Comparison of ENCODE assay signal across 1 cellular context in the genomic region with DNA sequence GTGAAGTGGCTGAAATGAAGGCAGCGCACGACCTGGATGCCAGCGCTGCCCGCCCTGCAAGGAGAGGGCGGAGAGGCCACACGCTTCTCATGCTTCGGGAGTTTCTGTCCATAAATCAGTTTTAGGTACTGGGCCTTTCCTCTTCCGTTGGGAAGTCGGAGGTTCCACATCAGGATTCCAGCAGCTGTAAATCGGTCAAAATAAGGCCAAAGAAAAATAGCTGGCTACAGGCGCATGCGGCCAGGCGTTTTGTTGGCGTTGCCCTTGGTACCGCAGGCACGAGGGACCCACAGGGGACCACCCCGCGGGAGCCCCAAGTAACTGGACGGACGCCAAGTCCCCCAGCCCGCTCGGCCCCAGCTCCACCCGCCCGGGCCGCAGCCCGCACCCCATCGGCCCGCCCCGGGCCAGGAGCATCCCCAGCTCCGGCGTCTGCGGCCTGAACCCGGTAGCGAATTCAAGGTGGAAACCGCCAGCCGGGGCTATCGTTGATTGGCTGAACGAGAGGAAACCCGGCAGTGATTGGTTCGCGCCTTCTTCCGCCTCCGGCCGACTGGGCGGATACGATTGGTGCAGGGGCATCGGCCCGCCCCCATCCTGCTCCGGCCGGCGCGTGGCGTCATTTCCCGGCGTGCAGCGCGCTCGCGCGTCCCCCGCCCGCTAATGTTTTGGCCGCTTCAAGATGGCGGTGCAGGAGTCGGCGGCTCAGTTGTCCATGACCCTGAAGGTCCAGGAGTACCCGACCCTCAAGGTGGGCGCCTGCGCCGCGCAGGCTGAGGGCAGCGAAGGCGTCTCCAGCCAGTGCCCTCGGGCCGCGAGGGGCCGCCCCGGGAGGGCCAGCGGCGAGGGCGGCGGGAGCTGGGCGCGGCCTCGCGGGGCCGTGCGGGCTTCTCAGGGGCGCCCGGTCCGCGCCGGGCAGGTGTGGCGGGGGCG.
TF ChIP-seq lines count a peak whose summit lies in the region.

A gene (plus strand): TSS at position 660 of the 933 bp plus-strand sequence. CDS start 23 bp downstream, at position 683.

TF ChIP-seq in WTC11, 78 proteins besides CTCF, POLR2A, EP300 and RAD21 (continued from another document):
- TF ChIP-seq, protein P1, sequence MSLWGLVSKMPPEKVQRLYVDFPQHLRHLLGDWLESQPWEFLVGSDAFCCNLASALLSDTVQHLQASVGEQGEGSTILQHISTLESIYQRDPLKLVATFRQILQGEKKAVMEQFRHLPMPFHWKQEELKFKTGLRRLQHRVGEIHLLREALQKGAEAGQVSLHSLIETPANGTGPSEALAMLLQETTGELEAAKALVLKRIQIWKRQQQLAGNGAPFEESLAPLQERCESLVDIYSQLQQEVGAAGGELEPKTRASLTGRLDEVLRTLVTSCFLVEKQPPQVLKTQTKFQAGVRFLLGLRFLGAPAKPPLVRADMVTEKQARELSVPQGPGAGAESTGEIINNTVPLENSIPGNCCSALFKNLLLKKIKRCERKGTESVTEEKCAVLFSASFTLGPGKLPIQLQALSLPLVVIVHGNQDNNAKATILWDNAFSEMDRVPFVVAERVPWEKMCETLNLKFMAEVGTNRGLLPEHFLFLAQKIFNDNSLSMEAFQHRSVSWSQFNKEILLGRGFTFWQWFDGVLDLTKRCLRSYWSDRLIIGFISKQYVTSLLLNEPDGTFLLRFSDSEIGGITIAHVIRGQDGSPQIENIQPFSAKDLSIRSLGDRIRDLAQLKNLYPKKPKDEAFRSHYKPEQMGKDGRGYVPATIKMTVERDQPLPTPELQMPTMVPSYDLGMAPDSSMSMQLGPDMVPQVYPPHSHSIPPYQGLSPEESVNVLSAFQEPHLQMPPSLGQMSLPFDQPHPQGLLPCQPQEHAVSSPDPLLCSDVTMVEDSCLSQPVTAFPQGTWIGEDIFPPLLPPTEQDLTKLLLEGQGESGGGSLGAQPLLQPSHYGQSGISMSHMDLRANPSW (CRISPR knock-in tag; conservative IDR thresholded peaks at IDR 0.05; ENCODE audit: low read depth), result no peak
- TF ChIP-seq, protein P2, sequence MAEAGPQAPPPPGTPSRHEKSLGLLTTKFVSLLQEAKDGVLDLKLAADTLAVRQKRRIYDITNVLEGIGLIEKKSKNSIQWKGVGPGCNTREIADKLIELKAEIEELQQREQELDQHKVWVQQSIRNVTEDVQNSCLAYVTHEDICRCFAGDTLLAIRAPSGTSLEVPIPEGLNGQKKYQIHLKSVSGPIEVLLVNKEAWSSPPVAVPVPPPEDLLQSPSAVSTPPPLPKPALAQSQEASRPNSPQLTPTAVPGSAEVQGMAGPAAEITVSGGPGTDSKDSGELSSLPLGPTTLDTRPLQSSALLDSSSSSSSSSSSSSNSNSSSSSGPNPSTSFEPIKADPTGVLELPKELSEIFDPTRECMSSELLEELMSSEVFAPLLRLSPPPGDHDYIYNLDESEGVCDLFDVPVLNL (CRISPR knock-in tag; IDR thresholded peaks at IDR 0.05; ENCODE audit: borderline replicate concordance, low read depth), result peak; percentile 75; the same call in 1 of the 2 replicates
- TF ChIP-seq PRRX2 (CRISPR knock-in tag; IDR thresholded peaks at IDR 0.05) (no peak), ZNF232 (CRISPR knock-in tag; IDR thresholded peaks at IDR 0.05) (0 out of 2 replicates have a peak, but pooled peaks have one; percentile 32), TEAD1 (CRISPR knock-in tag; IDR thresholded peaks at IDR 0.05) (0 out of 2 replicates have a peak, but pooled peaks have one; percentile 45), CREM (CRISPR knock-in tag; IDR thresholded peaks at IDR 0.05) (peak; percentile 87), ZNF416 (CRISPR knock-in tag; IDR thresholded peaks at IDR 0.05) (0 out of 2 replicates have a peak, but pooled peaks have one; percentile 15), FOXK1 (CRISPR knock-in tag; IDR thresholded peaks at IDR 0.05) (peak; percentile 88; the same call in 1 of the 2 replicates), FOXP1 (CRISPR knock-in tag; IDR thresholded peaks at IDR 0.05; ENCODE audit: borderline replicate concordance) (peak; percentile 52; the same call in 1 of the 2 replicates), MYBL2 (CRISPR knock-in tag; IDR thresholded peaks at IDR 0.05) (peak; percentile 73; the same call in 1 of the 2 replicates), SMAD3 (CRISPR knock-in tag; IDR thresholded peaks at IDR 0.05; ENCODE audit: borderline replicate concordance) (peak; percentile 67; the same call in 1 of the 2 replicates), ZNF396 (CRISPR knock-in tag; IDR thresholded peaks at IDR 0.05; ENCODE audit: borderline replicate concordance) (no peak), ZNF219 (CRISPR knock-in tag; IDR thresholded peaks at IDR 0.05; ENCODE audit: borderline replicate concordance) (peak; percentile 40; the same call in 1 of the 2 replicates), ESRRA (CRISPR knock-in tag; IDR thresholded peaks at IDR 0.05; ENCODE audit: borderline replicate concordance) (0 out of 2 replicates have a peak, but pooled peaks have one; percentile 54), NFYB (CRISPR knock-in tag; conservative IDR thresholded peaks at IDR 0.05; ENCODE audit: low read depth) (peak; percentile 90), KAT7 (CRISPR knock-in tag; IDR thresholded peaks at IDR 0.05; ENCODE audit: borderline replicate concordance) (peak; percentile 54; the same call in 1 of the 2 replicates), SP1 (CRISPR knock-in tag; conservative IDR thresholded peaks at IDR 0.05) (peak; percentile 84), TCF7 (CRISPR knock-in tag; IDR thresholded peaks at IDR 0.05; ENCODE audit: low read depth) (0 out of 2 replicates have a peak, but pooled peaks have one; percentile 67), CBFB (CRISPR knock-in tag; IDR thresholded peaks at IDR 0.05; ENCODE audit: low read depth) (0 out of 2 replicates have a peak, but pooled peaks have one; percentile 58), GABPB1 (CRISPR knock-in tag; IDR thresholded peaks at IDR 0.05) (peak; percentile 85), NR3C1 (CRISPR knock-in tag; conservative IDR thresholded peaks at IDR 0.05; ENCODE audit: low read depth) (no peak)
- TF ChIP-seq, protein P3, sequence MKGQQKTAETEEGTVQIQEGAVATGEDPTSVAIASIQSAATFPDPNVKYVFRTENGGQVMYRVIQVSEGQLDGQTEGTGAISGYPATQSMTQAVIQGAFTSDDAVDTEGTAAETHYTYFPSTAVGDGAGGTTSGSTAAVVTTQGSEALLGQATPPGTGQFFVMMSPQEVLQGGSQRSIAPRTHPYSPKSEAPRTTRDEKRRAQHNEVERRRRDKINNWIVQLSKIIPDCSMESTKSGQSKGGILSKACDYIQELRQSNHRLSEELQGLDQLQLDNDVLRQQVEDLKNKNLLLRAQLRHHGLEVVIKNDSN (CRISPR knock-in tag; IDR thresholded peaks at IDR 0.05), result peak; percentile 44; the same call in 1 of the 2 replicates
- TF ChIP-seq, protein P4, sequence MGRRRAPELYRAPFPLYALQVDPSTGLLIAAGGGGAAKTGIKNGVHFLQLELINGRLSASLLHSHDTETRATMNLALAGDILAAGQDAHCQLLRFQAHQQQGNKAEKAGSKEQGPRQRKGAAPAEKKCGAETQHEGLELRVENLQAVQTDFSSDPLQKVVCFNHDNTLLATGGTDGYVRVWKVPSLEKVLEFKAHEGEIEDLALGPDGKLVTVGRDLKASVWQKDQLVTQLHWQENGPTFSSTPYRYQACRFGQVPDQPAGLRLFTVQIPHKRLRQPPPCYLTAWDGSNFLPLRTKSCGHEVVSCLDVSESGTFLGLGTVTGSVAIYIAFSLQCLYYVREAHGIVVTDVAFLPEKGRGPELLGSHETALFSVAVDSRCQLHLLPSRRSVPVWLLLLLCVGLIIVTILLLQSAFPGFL (CRISPR knock-in tag; IDR thresholded peaks at IDR 0.05; ENCODE audit: borderline replicate concordance), result no peak
- TF ChIP-seq, protein P5, sequence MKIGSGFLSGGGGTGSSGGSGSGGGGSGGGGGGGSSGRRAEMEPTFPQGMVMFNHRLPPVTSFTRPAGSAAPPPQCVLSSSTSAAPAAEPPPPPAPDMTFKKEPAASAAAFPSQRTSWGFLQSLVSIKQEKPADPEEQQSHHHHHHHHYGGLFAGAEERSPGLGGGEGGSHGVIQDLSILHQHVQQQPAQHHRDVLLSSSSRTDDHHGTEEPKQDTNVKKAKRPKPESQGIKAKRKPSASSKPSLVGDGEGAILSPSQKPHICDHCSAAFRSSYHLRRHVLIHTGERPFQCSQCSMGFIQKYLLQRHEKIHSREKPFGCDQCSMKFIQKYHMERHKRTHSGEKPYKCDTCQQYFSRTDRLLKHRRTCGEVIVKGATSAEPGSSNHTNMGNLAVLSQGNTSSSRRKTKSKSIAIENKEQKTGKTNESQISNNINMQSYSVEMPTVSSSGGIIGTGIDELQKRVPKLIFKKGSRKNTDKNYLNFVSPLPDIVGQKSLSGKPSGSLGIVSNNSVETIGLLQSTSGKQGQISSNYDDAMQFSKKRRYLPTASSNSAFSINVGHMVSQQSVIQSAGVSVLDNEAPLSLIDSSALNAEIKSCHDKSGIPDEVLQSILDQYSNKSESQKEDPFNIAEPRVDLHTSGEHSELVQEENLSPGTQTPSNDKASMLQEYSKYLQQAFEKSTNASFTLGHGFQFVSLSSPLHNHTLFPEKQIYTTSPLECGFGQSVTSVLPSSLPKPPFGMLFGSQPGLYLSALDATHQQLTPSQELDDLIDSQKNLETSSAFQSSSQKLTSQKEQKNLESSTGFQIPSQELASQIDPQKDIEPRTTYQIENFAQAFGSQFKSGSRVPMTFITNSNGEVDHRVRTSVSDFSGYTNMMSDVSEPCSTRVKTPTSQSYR (CRISPR knock-in tag; IDR thresholded peaks at IDR 0.05), result 0 out of 2 replicates have a peak, but pooled peaks have one; percentile 29
- TF ChIP-seq, protein P6, sequence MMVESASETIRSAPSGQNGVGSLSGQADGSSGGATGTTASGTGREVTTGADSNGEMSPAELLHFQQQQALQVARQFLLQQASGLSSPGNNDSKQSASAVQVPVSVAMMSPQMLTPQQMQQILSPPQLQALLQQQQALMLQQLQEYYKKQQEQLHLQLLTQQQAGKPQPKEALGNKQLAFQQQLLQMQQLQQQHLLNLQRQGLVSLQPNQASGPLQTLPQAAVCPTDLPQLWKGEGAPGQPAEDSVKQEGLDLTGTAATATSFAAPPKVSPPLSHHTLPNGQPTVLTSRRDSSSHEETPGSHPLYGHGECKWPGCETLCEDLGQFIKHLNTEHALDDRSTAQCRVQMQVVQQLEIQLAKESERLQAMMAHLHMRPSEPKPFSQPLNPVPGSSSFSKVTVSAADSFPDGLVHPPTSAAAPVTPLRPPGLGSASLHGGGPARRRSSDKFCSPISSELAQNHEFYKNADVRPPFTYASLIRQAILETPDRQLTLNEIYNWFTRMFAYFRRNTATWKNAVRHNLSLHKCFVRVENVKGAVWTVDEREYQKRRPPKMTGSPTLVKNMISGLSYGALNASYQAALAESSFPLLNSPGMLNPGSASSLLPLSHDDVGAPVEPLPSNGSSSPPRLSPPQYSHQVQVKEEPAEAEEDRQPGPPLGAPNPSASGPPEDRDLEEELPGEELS (CRISPR knock-in tag; IDR thresholded peaks at IDR 0.05), result peak; percentile 56
- TF ChIP-seq, protein P7, sequence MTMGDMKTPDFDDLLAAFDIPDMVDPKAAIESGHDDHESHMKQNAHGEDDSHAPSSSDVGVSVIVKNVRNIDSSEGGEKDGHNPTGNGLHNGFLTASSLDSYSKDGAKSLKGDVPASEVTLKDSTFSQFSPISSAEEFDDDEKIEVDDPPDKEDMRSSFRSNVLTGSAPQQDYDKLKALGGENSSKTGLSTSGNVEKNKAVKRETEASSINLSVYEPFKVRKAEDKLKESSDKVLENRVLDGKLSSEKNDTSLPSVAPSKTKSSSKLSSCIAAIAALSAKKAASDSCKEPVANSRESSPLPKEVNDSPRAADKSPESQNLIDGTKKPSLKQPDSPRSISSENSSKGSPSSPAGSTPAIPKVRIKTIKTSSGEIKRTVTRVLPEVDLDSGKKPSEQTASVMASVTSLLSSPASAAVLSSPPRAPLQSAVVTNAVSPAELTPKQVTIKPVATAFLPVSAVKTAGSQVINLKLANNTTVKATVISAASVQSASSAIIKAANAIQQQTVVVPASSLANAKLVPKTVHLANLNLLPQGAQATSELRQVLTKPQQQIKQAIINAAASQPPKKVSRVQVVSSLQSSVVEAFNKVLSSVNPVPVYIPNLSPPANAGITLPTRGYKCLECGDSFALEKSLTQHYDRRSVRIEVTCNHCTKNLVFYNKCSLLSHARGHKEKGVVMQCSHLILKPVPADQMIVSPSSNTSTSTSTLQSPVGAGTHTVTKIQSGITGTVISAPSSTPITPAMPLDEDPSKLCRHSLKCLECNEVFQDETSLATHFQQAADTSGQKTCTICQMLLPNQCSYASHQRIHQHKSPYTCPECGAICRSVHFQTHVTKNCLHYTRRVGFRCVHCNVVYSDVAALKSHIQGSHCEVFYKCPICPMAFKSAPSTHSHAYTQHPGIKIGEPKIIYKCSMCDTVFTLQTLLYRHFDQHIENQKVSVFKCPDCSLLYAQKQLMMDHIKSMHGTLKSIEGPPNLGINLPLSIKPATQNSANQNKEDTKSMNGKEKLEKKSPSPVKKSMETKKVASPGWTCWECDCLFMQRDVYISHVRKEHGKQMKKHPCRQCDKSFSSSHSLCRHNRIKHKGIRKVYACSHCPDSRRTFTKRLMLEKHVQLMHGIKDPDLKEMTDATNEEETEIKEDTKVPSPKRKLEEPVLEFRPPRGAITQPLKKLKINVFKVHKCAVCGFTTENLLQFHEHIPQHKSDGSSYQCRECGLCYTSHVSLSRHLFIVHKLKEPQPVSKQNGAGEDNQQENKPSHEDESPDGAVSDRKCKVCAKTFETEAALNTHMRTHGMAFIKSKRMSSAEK (CRISPR knock-in tag; IDR thresholded peaks at IDR 0.05; ENCODE audit: borderline replicate concordance), result no peak
- TF ChIP-seq, protein P8, sequence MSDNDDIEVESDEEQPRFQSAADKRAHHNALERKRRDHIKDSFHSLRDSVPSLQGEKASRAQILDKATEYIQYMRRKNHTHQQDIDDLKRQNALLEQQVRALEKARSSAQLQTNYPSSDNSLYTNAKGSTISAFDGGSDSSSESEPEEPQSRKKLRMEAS (CRISPR knock-in tag; IDR thresholded peaks at IDR 0.05), result peak; percentile 84
- TF ChIP-seq, protein P9, sequence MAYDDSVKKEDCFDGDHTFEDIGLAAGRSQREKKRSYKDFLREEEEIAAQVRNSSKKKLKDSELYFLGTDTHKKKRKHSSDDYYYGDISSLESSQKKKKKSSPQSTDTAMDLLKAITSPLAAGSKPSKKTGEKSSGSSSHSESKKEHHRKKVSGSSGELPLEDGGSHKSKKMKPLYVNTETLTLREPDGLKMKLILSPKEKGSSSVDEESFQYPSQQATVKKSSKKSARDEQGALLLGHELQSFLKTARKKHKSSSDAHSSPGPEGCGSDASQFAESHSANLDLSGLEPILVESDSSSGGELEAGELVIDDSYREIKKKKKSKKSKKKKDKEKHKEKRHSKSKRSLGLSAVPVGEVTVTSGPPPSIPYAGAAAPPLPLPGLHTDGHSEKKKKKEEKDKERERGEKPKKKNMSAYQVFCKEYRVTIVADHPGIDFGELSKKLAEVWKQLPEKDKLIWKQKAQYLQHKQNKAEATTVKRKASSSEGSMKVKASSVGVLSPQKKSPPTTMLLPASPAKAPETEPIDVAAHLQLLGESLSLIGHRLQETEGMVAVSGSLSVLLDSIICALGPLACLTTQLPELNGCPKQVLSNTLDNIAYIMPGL (CRISPR knock-in tag; IDR thresholded peaks at IDR 0.05), result peak; percentile 36; the same call in 1 of the 2 replicates
- TF ChIP-seq, protein P10, sequence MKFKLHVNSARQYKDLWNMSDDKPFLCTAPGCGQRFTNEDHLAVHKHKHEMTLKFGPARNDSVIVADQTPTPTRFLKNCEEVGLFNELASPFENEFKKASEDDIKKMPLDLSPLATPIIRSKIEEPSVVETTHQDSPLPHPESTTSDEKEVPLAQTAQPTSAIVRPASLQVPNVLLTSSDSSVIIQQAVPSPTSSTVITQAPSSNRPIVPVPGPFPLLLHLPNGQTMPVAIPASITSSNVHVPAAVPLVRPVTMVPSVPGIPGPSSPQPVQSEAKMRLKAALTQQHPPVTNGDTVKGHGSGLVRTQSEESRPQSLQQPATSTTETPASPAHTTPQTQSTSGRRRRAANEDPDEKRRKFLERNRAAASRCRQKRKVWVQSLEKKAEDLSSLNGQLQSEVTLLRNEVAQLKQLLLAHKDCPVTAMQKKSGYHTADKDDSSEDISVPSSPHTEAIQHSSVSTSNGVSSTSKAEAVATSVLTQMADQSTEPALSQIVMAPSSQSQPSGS (CRISPR knock-in tag; IDR thresholded peaks at IDR 0.05; ENCODE audit: borderline replicate concordance, low read depth), result no peak
